In the genomic region with DNA sequence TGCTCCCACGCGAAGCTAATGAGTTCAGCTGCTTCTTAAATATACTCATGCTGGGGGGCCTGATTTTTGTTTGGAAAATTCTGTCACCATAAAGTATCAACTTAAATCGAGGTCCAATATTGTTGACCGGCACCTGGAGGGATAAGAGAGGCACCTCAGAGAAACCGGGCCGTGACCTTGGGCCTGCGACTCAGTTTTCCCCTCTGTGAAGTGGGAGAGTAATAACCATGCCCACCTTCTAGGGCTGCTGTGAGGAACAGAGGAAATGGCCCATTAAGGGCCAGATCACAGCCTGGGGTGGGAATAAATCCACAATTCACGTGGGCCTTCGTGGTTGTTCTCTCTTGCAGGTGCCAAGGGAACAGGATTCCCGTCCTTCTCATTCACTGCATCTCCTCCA, we compare ENCODE assay signal across 32 cellular contexts. TPM values are rescaled to one million over a fixed set of nuclear protein-coding genes. Genes with fewer than 3 reads are reported as not detected.
"Had no signal": no experiment of that assay in that cellular context is flagged by ENCODE, and none has a peak within 500 bp of the region (broad histone marks: within the 10 kb centered on the region; RNA-seq: fewer than 3 reads in every experiment).

No MANE protein-coding gene starts in this region.

- H3K9me3 Mint-ChIP-seq: memory B cell; mesothelial cell of epicardium; natural killer cell treated with Interleukin-12 subunit alpha and Interleukin-12 subunit beta and Interleukin-15 and Interleukin-18, amount 100 ng/mL, for 72 hours; neural crest cell; stimulated activated naive CD8-positive, alpha-beta T cell treated with anti-CD3 and anti-CD28 coated beads, Interleukin-15, amount 100 ng/mL, for 72 hours had no signal

- H3K27ac Mint-ChIP-seq: memory B cell; mesothelial cell of epicardium; naive B cell; natural killer cell treated with Interleukin-12 subunit alpha and Interleukin-12 subunit beta and Interleukin-15 and Interleukin-18, amount 100 ng/mL, for 72 hours; progenitor cell of endocrine pancreas; stimulated activated naive CD8-positive, alpha-beta T cell treated with anti-CD3 and anti-CD28 coated beads, Interleukin-15, amount 100 ng/mL, for 72 hours had no signal

- H3K36me3 ChIP-seq: esophagus squamous epithelium, heart right ventricle, lower lobe of right lung, neutrophil, pancreas, right atrium auricular region, suprapubic skin, transverse colon, vagina had no signal

- H3K4me1 Mint-ChIP-seq: memory B cell, mesothelial cell of epicardium had no signal

- DNase-seq: dermis blood vessel endothelial cell; effector memory CD4-positive, alpha-beta T cell; erythroblast; esophagus squamous epithelium; foreskin melanocyte; glutamatergic neuron; heart right ventricle; hippocampal formation; left ventricle myocardium superior; lower lobe of right lung; mucosa of descending colon; naive B cell; pancreas; small intestine; stimulated activated CD4-positive, alpha-beta T cell treated with anti-CD3 and anti-CD28 coated beads, Interleukin-15, amount 100 ng/mL, for 24 hours; stimulated activated CD4-positive, alpha-beta T cell treated with anti-CD3 and anti-CD28 coated beads, Interleukin-4, amount 100 ng/mL, for 1 hour; stimulated activated CD8-positive, alpha-beta memory T cell treated with anti-CD3 and anti-CD28 coated beads, Interleukin-4, amount 100 ng/mL, for 48 hours; stimulated activated naive CD4-positive, alpha-beta T cell; stimulated activated naive CD8-positive, alpha-beta T cell treated with anti-CD3 and anti-CD28 coated beads, Interleukin-15, amount 100 ng/mL, for 72 hours; transverse colon had no signal

- H3K4me1 ChIP-seq: esophagus squamous epithelium, lower lobe of right lung, pancreas, right atrium auricular region, suprapubic skin, transverse colon, vagina had no signal

- H3K4me3 Mint-ChIP-seq: memory B cell; mesothelial cell of epicardium; naive B cell; natural killer cell treated with Interleukin-12 subunit alpha and Interleukin-12 subunit beta and Interleukin-15 and Interleukin-18, amount 100 ng/mL, for 72 hours; neural crest cell; stimulated activated naive CD8-positive, alpha-beta T cell treated with anti-CD3 and anti-CD28 coated beads, Interleukin-15, amount 100 ng/mL, for 72 hours had no signal

- ATAC-seq: heart right ventricle; left ventricle myocardium superior; lower lobe of right lung; mucosa of descending colon; natural killer cell treated with Interleukin-12 subunit alpha and Interleukin-12 subunit beta and Interleukin-15 and Interleukin-18, amount 100 ng/mL, for 72 hours; pancreas; stimulated activated naive CD8-positive, alpha-beta T cell treated with anti-CD3 and anti-CD28 coated beads, Interleukin-15, amount 100 ng/mL, for 72 hours had no signal

- H3K27ac ChIP-seq: coronary artery, esophagus squamous epithelium, heart right ventricle, lower lobe of right lung, neutrophil, pancreas, right atrium auricular region, suprapubic skin, transverse colon, vagina had no signal

- H3K27me3 Mint-ChIP-seq: natural killer cell treated with Interleukin-12 subunit alpha and Interleukin-12 subunit beta and Interleukin-15 and Interleukin-18, amount 100 ng/mL, for 72 hours; stimulated activated naive CD8-positive, alpha-beta T cell treated with anti-CD3 and anti-CD28 coated beads, Interleukin-15, amount 100 ng/mL, for 72 hours had no signal

- FAIRE-seq: endometrium, islet of Langerhans, pancreas, small intestine had no signal

- H3K27me3 ChIP-seq: esophagus squamous epithelium, heart right ventricle, pancreas, right atrium auricular region, suprapubic skin, transverse colon, vagina had no signal

- H3K9me3 ChIP-seq: esophagus squamous epithelium, lower lobe of right lung, mucosa of descending colon, neutrophil, pancreas, right atrium auricular region, suprapubic skin, transverse colon, vagina had no signal

- H3K4me3 ChIP-seq: coronary artery, esophagus squamous epithelium, heart right ventricle, lower lobe of right lung, mucosa of descending colon, pancreas, right atrium auricular region, suprapubic skin, transverse colon, vagina had no signal

- H3K36me3 Mint-ChIP-seq: mesothelial cell of epicardium; naive B cell; natural killer cell treated with Interleukin-12 subunit alpha and Interleukin-12 subunit beta and Interleukin-15 and Interleukin-18, amount 100 ng/mL, for 72 hours had no signal

RNA-seq across cellular contexts. Expression of a gene that starts 57.4 kb away (rescaled TPM):
- total RNA-seq: dermis blood vessel endothelial cell had no signal
